26 cellular contexts compared by ENCODE assay signal in the genomic region with DNA sequence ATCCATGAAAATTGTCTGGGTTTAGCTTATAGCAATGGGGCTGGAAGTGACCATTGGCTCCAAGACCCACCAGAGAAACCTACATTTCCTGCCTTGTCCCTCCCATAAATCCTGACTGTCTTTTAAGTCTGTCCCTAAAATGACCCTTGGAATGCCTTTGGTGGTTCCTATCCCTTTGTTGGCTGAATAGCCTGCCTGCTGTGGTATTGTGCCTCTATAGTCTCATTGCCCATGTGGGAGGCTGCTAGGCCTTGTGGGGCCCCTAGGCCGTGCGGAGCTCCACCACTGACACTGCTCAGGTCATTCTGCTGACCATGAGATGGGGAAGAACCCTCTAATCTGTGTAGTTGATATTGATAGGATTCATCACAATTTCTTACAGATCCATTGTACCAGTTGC. TPM values are rescaled to one million over a fixed set of nuclear protein-coding genes. Genes with fewer than 3 reads are reported as not detected.
DNase-seq lines count a peak whose midpoint lies in the region; ATAC-seq, FAIRE-seq and TF ChIP-seq lines count a peak whose summit lies in the region.
"Had no signal": no experiment of that assay in that cellular context is flagged by ENCODE, and none has a peak within 500 bp of the region (broad histone marks: within the 10 kb centered on the region; RNA-seq: fewer than 3 reads in every experiment).

No MANE protein-coding gene starts in this region.

- FAIRE-seq in pancreas (lab: Jason Lieb, UNC): no peak
- FAIRE-seq: G401.6, GM12892 had no signal

- intact Hi-C loops in pancreas (cut with DNase I): no loop called here

- no peak overlapping the region for H3K4me3 ChIP-seq in pancreas

- H3K9me3 ChIP-seq in pancreas: no peaks in the 10 kb centered on the region

- peak; percentile 37 for DNase-seq in ELF-1 (ENCODE audit: low read depth, low spot score)
- peak; percentile 11 for DNase-seq in RPMI7951 (ENCODE audit: low read depth)
- DNase-seq in iPS DF 19.7 (ENCODE audit: low read depth, low spot score): peak; percentile 59
- DNase-seq in osteocyte (ENCODE audit: extremely low spot score, unreplicated experiment): peak; percentile 46
- no peak for DNase-seq in pancreas
- DNase-seq in superior temporal gyrus (ENCODE audit: extremely low spot score): no peak
- DNase-seq: AML-193; C1 segment of cervical spinal cord; CD8-positive, alpha-beta T cell; DMS153; KBM-7; NCI-H1092; NCI-H1436 treated with DMSO at 0.1 percent for 48 hours; NCI-H2029; NCI-H226; NCI-H510A treated with DMSO at 0.1 percent for 48 hours; NCI-H748 treated with DMSO at 0.1 percent for 48 hours; SIG-M5 had no signal

- H3K4me1 ChIP-seq in pancreas: no peaks in the 10 kb centered on the region

- H3K4me1 Mint-ChIP-seq in osteocyte (ENCODE audit: unreplicated experiment): no peaks in the 10 kb centered on the region

- TF ChIP-seq CTCF in osteocyte (IDR thresholded peaks at IDR 0.05): no peak
- no peak for TF ChIP-seq CTCF in pancreas (IDR thresholded peaks at IDR 0.05)

- H3K27ac ChIP-seq in pancreas: no peak overlapping the region

- H3K36me3 ChIP-seq in pancreas: no peaks in the 10 kb centered on the region

- H3K27ac Mint-ChIP-seq in osteocyte (ENCODE audit: unreplicated experiment): no peak overlapping the region
- H3K27ac Mint-ChIP-seq: CD8-positive, alpha-beta T cell had no signal

- H3K36me3 Mint-ChIP-seq in osteocyte (ENCODE audit: unreplicated experiment): no peaks in the 10 kb centered on the region
- H3K36me3 Mint-ChIP-seq: CD8-positive, alpha-beta T cell had no signal

- H3K27me3 ChIP-seq in pancreas: no peaks in the 10 kb centered on the region

- 50 to 67% methylated on average over 2 of the region's 2 CpGs for WGBS in pancreas, 2 donors

- no peak overlapping the region for H3K4me3 Mint-ChIP-seq in osteocyte (ENCODE audit: unreplicated experiment)
- H3K4me3 Mint-ChIP-seq: CD8-positive, alpha-beta T cell had no signal

- ATAC-seq in pancreas (no peak), GM19035 (IDR thresholded peaks at IDR 0.05; ENCODE audit: unreplicated experiment) (no peak), GM21423 (IDR thresholded peaks at IDR 0.05; ENCODE audit: unreplicated experiment) (no peak)
- ATAC-seq: CD8-positive, alpha-beta T cell had no signal

- peaks cover 8% of the 10 kb centered on the region for H3K9me3 Mint-ChIP-seq in osteocyte (ENCODE audit: unreplicated experiment)

- H3K27me3 Mint-ChIP-seq in osteocyte (ENCODE audit: unreplicated experiment): no peaks in the 10 kb centered on the region

RNA-seq across cellular contexts. Expression of gene SCP2D1, which starts 43.3 kb away (rescaled TPM):
- not detected in 2 replicates for total RNA-seq in RPMI7951 (2014; rRNA removed; shearing (Covaris generic))
- total RNA-seq in osteocyte (not detected in 2 replicates), pancreas (not detected)
- polyA plus RNA-seq in pancreas: not detected
- total RNA-seq: A172; CD8-positive, alpha-beta T cell; H4; HT1080 had no signal
- polyA plus RNA-seq: AG04450 had no signal

Comparison
In these comparisons a context has a peak if more than half of its experiments do, and no peak if none do; other contexts are left out.
1. DNase-seq: peak in ELF-1 (single experiment), RPMI7951 (single experiment), iPS DF 19.7 (single experiment) and osteocyte (single experiment); none in pancreas (0 of 6) and superior temporal gyrus (single experiment).